Comparison of ENCODE assay signal across 8 cellular contexts in the genomic region with DNA sequence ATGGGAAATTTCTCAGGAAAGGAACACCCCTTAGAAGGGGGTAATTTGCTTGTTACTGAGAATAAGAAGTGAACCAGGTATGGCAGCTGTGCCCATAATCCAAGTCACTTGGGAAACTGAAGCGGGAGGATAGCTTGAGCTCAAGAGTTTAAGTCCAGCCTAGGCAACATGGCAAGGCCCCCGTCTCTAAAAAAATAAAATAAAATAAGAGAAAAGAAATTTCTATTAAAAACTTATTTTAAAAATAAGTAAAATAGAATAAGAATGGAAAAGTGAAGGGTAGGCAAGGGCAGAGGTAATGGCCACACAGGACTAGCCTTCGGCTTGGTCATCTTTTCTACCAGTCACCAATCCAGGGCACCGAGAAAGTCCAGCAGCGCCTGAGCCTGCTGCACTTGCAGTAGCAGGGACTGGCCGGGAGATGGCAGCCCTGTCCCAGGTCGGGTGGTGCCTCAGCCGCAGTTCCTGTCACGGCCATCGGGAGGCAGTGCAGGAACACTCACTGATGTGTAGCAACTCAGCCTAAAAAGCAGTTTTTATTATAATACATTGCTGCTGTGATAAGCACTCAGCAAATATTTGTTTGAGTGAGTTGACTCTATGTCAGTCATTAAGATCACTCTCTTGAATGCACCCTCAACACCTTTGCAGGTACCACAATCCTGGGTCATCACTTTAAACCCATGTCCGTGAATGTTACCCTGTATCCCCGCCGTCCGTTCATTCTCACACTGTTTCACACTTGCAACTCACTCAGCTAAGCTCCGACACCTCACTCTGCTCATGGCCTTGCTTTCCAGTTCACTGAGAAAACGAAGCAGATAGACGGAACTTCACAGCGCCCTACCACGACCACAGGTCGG. TPM values are rescaled to one million over a fixed set of nuclear protein-coding genes. Genes with fewer than 3 reads are reported as not detected.
DNase-seq lines count a peak whose midpoint lies in the region; ATAC-seq and TF ChIP-seq lines count a peak whose summit lies in the region.

No MANE protein-coding gene starts in this region.

- peak; percentile 92 for ATAC-seq in HG02588 (IDR thresholded peaks at IDR 0.05; ENCODE audit: unreplicated experiment)
- peak; percentile 91 to 94 for ATAC-seq in left cardiac atrium
- no peak for ATAC-seq in HG02981 (IDR thresholded peaks at IDR 0.05; ENCODE audit: unreplicated experiment)

- intact Hi-C loops in left cardiac atrium (cut with DNase I) = loop anchor here (2.0 to 5.0 kb wide), 4 partner anchors 239 to 313 kb away; no protein-coding TSS in a partner anchor

- peak; percentile 100 for TF ChIP-seq CTCF in GM12873 (IDR thresholded peaks at IDR 0.05; ENCODE audit: insufficient read depth, low read depth, low read length, missing control alignments)

- H3K4me3 ChIP-seq in adipocyte (ENCODE audit: low read length) = no peak overlapping the region

- H3K4me1 ChIP-seq in adipocyte (ENCODE audit: control insufficient read depth, insufficient read depth, low read length) = peaks cover 39% of the 10 kb centered on the region

- H3K36me3 ChIP-seq in adipocyte (ENCODE audit: control insufficient read depth, insufficient read depth, low read length, severe bottlenecking) = no peaks in the 10 kb centered on the region

- H3K9ac ChIP-seq in adipocyte (ENCODE audit: low read length) = peak overlapping the region; percentile 60

- peak; percentile 43 for DNase-seq in NCI-H1092 (lab: John Stamatoyannopoulos, UW)
- peak; percentile 86 for DNase-seq in T follicular helper cell (ENCODE audit: low read depth)
- peak; percentile 91 for DNase-seq in adipocyte (ENCODE audit: low read depth)
- peak; percentile 87 for DNase-seq in left cardiac atrium
- peak; percentile 46 for DNase-seq in renal cortical epithelial cell (ENCODE audit: low read depth)

- H3K9me3 ChIP-seq in adipocyte (ENCODE audit: control insufficient read depth, low read length) = no peaks in the 10 kb centered on the region

- no peaks in the 10 kb centered on the region for H3K27me3 ChIP-seq in adipocyte (replicated peaks; ENCODE audit: control insufficient read depth, insufficient read depth, low read length)

RNA-seq across cellular contexts. Expression of a gene that starts 23.2 kb away (rescaled TPM):
- total RNA-seq in left cardiac atrium = under 1 TPM in 1 of 2 donors, not detected in 1; 0.08 TPM
- total RNA-seq in renal cortical epithelial cell = not detected in 2 replicates
